In the genomic region with DNA sequence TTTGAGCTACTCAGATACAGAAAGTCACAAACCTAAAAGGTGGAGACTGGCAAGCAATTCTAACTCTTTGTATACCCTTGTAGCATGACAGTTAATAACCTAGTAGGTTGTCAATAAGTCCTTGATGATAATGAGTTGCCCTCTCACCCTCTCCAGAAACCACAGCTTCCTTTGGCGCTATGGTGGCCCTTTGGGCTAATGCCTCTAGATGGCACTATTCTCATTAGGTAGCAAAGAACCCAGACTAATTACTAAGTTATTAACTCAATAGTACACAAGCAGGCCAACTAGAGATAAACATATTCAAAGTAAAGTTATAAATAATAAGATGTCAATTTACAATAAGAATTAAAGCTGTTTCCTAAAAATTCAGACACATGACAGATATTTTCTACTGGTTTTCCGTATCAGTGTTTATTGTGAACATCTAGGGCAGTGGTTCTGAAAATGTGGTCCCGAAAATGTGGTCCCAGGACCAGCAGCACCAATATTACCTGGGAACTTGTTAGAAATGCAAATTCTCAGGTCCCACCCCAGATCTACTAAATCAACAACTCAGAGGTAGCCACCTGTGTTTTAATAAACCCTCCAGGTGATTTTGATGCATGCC, we compare ENCODE assay signal across 8 cellular contexts. TPM values are rescaled to one million over a fixed set of nuclear protein-coding genes. Genes with fewer than 3 reads are reported as not detected.
A peak's percentile ranks its signal among the peaks of the same experiment; 100 is the strongest.
DNase-seq lines count a peak whose midpoint lies in the region; ATAC-seq and TF ChIP-seq lines count a peak whose summit lies in the region.

No MANE protein-coding gene starts in this region.

- POLR2A ChIA-PET in HEK293 (lab: Yijun Ruan, JAX): no interaction called here

- intact Hi-C loops in heart right ventricle (cut with DNase I) (loop anchor here in 7 of 10 donors (2.0 to 10.0 kb wide), 3 partner anchors 181 to 183 kb away; no protein-coding TSS in a partner anchor), left cardiac atrium (cut with DNase I) (loop anchor here (5.0 to 10.0 kb wide), 2 partner anchors 181 to 183 kb away; no protein-coding TSS in a partner anchor), colonic mucosa (cut with DNase I) (loop anchor here (2.0 kb wide), 1 partner anchor 181 kb away; no protein-coding TSS in a partner anchor)

- H3K79me2 ChIP-seq in trophoblast cell (ENCODE audit: control insufficient read depth, insufficient read depth, low read length, poor library complexity): no peaks in the 10 kb centered on the region

- H2AK5ac ChIP-seq in trophoblast cell (ENCODE audit: low read length): no peak overlapping the region

- 80 to 84% methylated on average over 3 of the region's 3 CpGs for WGBS in heart right ventricle, 2 donors
- WGBS in trophoblast cell (ENCODE audit: extremely low coverage, insufficient coverage, insufficient read length): no CpG with 5 or more reads among the region's 3 CpGs

- no peak overlapping the region for H4K91ac ChIP-seq in trophoblast cell (ENCODE audit: low read depth, low read length)

- no peaks in the 10 kb centered on the region for H3K79me1 ChIP-seq in trophoblast cell (ENCODE audit: low read length)

- H3K9ac ChIP-seq in colonic mucosa (ENCODE audit: low read depth in 2 of 2, low read length in 2 of 2): no peak overlapping the region
- H3K9ac ChIP-seq in trophoblast cell (ENCODE audit: low read length): no peak overlapping the region

- H4K8ac ChIP-seq in trophoblast cell (ENCODE audit: low read depth, low read length): no peak overlapping the region

- H2BK5ac ChIP-seq in trophoblast cell (ENCODE audit: low read depth, low read length, poor library complexity): no peak overlapping the region

- H2AFZ ChIP-seq in trophoblast cell (ENCODE audit: insufficient read depth, low read length, poor library complexity): no peak overlapping the region

- no peak overlapping the region for H3K4me3 ChIP-seq in heart right ventricle
- no peak overlapping the region for H3K4me3 ChIP-seq in HEK293 (ENCODE audit: low read depth, low read length)
- no peak overlapping the region for H3K4me3 ChIP-seq in colonic mucosa
- H3K4me3 ChIP-seq in trophoblast cell (ENCODE audit: low read depth, low read length): no peak overlapping the region

- H3K14ac ChIP-seq in trophoblast cell (ENCODE audit: low read length): no peak overlapping the region

- H3K27me3 ChIP-seq in heart right ventricle (no peaks in the 10 kb centered on the region), colonic mucosa (no peaks in the 10 kb centered on the region), trophoblast cell (ENCODE audit: insufficient read depth, low read length) (no peaks in the 10 kb centered on the region)

- ATAC-seq in heart right ventricle (no peak), left cardiac atrium (no peak)

- H3K36me3 ChIP-seq in heart right ventricle (peaks cover 0 to 28% (median 0%) of the 10 kb centered on the region in 9 donors), HEK293 (ENCODE audit: control insufficient read depth in 2 of 2, insufficient read depth in 1 of 2, low read length in 2 of 2) (peaks cover 0 to 5% of the 10 kb centered on the region in 2 experiments), colonic mucosa (no peaks in the 10 kb centered on the region), trophoblast cell (ENCODE audit: control insufficient read depth in 1 of 2, insufficient read depth in 2 of 2, low read length in 2 of 2) (peaks cover 2 to 4% of the 10 kb centered on the region in 2 experiments)

- H3K18ac ChIP-seq in trophoblast cell (ENCODE audit: low read length): no peak overlapping the region

- no peak overlapping the region for H3K23ac ChIP-seq in trophoblast cell (ENCODE audit: low read length)

- H3K4me1 ChIP-seq in heart right ventricle: no peaks in the 10 kb centered on the region
- no peaks in the 10 kb centered on the region for H3K4me1 ChIP-seq in HEK293 (ENCODE audit: control insufficient read depth, insufficient read depth, low read length)
- no peaks in the 10 kb centered on the region for H3K4me1 ChIP-seq in colonic mucosa
- no peaks in the 10 kb centered on the region for H3K4me1 ChIP-seq in trophoblast cell (ENCODE audit: control insufficient read depth in 1 of 2, insufficient read depth in 2 of 2, low read length in 2 of 2)

- H2BK12ac ChIP-seq in trophoblast cell (ENCODE audit: low read length): no peak overlapping the region

- no peak overlapping the region for H2BK120ac ChIP-seq in trophoblast cell (ENCODE audit: insufficient read depth, low read length, poor library complexity)

- DNase-seq in heart right ventricle: no peak
- DNase-seq in left cardiac atrium: no peak
- DNase-seq in NCI-H748 treated with DMSO at 0.1 percent for 48 hours (lab: John Stamatoyannopoulos, UW): peak; percentile 1
- DNase-seq in colonic mucosa: no peak
- peak; percentile 15 to 60 for DNase-seq in trophoblast cell
- no peak for DNase-seq in NCI-H1417 treated with DMSO at 0.1 percent for 48 hours (lab: John Stamatoyannopoulos, UW)
- DNase-seq in GOT3 (lab: John Stamatoyannopoulos, UW): no peak

- TF ChIP-seq CTCF in heart right ventricle (IDR thresholded peaks at IDR 0.05) (peak in 8 of 9 donors; percentile 25 to 62 (median 52)), HEK293 (tag by site-specific recombination; IDR thresholded peaks at IDR 0.05) (no peak), colonic mucosa (IDR thresholded peaks at IDR 0.05) (peak; percentile 42)

- H3K4ac ChIP-seq in trophoblast cell (ENCODE audit: low read depth, low read length): no peak overlapping the region

- CTCF ChIA-PET in HEK293 (lab: Yijun Ruan, JAX): interaction anchor here (0.5 to 4.3 kb wide), 33 partner anchors 8 to 833 kb away, joined by 3 to 40 read pairs (median 4); no protein-coding TSS in a partner anchor

- no peak overlapping the region for H4K12ac ChIP-seq in trophoblast cell (ENCODE audit: low read depth, low read length)

- no peak overlapping the region for H3K27ac ChIP-seq in heart right ventricle
- no peak overlapping the region for H3K27ac ChIP-seq in HEK293 (ENCODE audit: extremely low read depth, low read depth, low read length)
- no peak overlapping the region for H3K27ac ChIP-seq in colonic mucosa
- H3K27ac ChIP-seq in trophoblast cell (ENCODE audit: low read depth, low read length): no peak overlapping the region

- no peak overlapping the region for H3K4me2 ChIP-seq in trophoblast cell (ENCODE audit: low read length)

- no peaks in the 10 kb centered on the region for H3K9me3 ChIP-seq in heart right ventricle
- no peaks in the 10 kb centered on the region for H3K9me3 ChIP-seq in HEK293 (ENCODE audit: control insufficient read depth, insufficient read depth, low read depth, low read length)
- no peaks in the 10 kb centered on the region for H3K9me3 ChIP-seq in colonic mucosa
- no peaks in the 10 kb centered on the region for H3K9me3 ChIP-seq in trophoblast cell (ENCODE audit: insufficient read depth, low read depth, low read length)

TF ChIP-seq in HEK293, 187 proteins besides CTCF, POLR2A, EP300 and RAD21:
- no peak for TF ChIP-seq ZFP37 (tag by site-specific recombination; IDR thresholded peaks at IDR 0.05)
- peak; percentile 39 for TF ChIP-seq ZNF654 (tag by site-specific recombination; IDR thresholded peaks at IDR 0.05; ENCODE audit: low read depth)
- TF ChIP-seq, protein P1, sequence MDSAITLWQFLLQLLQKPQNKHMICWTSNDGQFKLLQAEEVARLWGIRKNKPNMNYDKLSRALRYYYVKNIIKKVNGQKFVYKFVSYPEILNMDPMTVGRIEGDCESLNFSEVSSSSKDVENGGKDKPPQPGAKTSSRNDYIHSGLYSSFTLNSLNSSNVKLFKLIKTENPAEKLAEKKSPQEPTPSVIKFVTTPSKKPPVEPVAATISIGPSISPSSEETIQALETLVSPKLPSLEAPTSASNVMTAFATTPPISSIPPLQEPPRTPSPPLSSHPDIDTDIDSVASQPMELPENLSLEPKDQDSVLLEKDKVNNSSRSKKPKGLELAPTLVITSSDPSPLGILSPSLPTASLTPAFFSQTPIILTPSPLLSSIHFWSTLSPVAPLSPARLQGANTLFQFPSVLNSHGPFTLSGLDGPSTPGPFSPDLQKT (IDR thresholded peaks at IDR 0.05; ENCODE audit: borderline replicate concordance, low read depth, low read length): no peak
TF ChIP-seq in HEK293: peak in this region for 1.

RNA-seq across cellular contexts. Expression of a gene that starts 41.1 kb away (rescaled TPM):
- 10 to 100 TPM in 1 of 10 donors, 1 to 10 TPM in 9; 4.6 to 11.3 (median 6.3) TPM for total RNA-seq in heart right ventricle
- polyA plus RNA-seq in heart right ventricle: 1 to 10 TPM; 1.5 to 4.1 TPM
- 1 to 10 TPM; 6.6 to 9.0 TPM for total RNA-seq in left cardiac atrium
- 10 to 100 TPM; 15.0 to 25.9 TPM for total RNA-seq in colonic mucosa
- polyA plus RNA-seq in trophoblast cell (2013): 13.6 and 13.9 TPM in 2 replicates

Comparison
In these comparisons a context has a peak if more than half of its experiments do, and no peak if none do; other contexts are left out.
1. DNase-seq: peak in NCI-H748 treated with DMSO at 0.1 percent for 48 hours (single experiment) and trophoblast cell (2 of 2); none in heart right ventricle (0 of 2), left cardiac atrium (single experiment), colonic mucosa (single experiment), NCI-H1417 treated with DMSO at 0.1 percent for 48 hours (single experiment) and GOT3 (single experiment).